ENCODE assay signal across 1 cellular context in the genomic region with DNA sequence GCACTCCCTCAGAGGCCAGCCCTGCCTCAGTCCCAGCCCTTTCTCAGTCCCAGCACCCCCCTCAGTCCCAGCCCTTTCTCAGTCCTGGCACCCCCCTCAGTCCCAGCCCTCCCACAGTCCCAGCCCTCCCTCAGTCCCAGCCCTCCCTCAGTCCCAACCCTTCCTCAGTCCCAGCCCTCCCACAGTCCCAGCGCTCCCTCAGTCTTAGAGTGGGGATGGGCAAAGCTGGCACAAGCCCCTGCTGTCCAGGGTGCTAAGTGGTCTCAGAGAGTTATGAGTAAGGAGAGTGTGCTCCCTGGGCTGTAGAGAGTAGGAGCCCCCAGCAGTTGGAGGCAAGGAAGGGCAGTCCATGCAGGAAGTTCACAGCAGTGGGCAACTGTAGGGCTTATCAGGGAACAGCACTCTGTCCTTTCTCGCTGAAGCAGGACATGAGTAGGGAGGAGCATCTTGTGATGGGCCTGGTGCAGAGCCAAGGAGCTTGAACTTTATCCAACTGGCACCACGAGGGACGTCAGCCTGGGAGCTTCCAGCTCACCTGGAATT.
A peak's percentile ranks its signal among the peaks of the same experiment; 100 is the strongest.
TF ChIP-seq lines count a peak whose summit lies in the region.

No MANE protein-coding gene starts in this region.

TF ChIP-seq in PFSK-1, 5 proteins besides CTCF, POLR2A, EP300 and RAD21 (continued from another document):
- TF ChIP-seq, protein P1, sequence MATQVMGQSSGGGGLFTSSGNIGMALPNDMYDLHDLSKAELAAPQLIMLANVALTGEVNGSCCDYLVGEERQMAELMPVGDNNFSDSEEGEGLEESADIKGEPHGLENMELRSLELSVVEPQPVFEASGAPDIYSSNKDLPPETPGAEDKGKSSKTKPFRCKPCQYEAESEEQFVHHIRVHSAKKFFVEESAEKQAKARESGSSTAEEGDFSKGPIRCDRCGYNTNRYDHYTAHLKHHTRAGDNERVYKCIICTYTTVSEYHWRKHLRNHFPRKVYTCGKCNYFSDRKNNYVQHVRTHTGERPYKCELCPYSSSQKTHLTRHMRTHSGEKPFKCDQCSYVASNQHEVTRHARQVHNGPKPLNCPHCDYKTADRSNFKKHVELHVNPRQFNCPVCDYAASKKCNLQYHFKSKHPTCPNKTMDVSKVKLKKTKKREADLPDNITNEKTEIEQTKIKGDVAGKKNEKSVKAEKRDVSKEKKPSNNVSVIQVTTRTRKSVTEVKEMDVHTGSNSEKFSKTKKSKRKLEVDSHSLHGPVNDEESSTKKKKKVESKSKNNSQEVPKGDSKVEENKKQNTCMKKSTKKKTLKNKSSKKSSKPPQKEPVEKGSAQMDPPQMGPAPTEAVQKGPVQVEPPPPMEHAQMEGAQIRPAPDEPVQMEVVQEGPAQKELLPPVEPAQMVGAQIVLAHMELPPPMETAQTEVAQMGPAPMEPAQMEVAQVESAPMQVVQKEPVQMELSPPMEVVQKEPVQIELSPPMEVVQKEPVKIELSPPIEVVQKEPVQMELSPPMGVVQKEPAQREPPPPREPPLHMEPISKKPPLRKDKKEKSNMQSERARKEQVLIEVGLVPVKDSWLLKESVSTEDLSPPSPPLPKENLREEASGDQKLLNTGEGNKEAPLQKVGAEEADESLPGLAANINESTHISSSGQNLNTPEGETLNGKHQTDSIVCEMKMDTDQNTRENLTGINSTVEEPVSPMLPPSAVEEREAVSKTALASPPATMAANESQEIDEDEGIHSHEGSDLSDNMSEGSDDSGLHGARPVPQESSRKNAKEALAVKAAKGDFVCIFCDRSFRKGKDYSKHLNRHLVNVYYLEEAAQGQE (IDR thresholded peaks at IDR 0.05; ENCODE audit: insufficient read depth in 1 of 2, low read depth in 2 of 2, low read length in 2 of 2): peak; percentile 27 to 85; a peak in 3 of 4 replicates
- TF ChIP-seq SIN3A (IDR thresholded peaks at IDR 0.05; ENCODE audit: borderline replicate concordance, insufficient read depth, low read length): no peak
- no peak for TF ChIP-seq POLR2AphosphoS5 (IDR thresholded peaks at IDR 0.05; ENCODE audit: low read depth, low read length)
- TF ChIP-seq TAF1 (IDR thresholded peaks at IDR 0.05; ENCODE audit: borderline replicate concordance, insufficient read depth, low read length): no peak
